ENCODE assay signal across 8 cellular contexts in the genomic region with DNA sequence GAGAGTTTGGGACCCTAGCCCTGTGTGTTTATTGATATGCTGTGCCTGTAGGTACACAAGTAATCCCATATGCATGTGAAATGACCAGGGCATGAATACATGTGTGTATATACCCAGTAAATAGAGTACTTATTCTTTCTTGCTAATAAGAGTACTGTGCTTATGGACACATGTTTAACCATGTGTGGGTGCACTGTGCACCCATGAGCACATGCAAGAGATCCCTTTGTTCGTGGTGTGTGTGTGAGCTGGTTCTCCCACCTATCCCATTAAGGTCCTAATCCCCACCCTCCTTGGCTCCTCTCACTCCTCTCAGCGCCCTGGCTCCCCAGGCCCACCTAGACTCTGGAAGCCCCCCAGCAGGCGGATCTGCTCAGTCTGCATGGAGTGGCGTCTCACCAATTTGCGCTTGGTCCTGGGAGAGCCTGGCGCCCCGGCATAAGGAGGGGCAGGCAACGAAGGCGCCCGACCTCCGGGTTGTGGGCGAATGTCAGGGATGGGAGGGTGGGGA. TPM values are rescaled to one million over a fixed set of nuclear protein-coding genes. Genes with fewer than 3 reads are reported as not detected.
A peak's percentile ranks its signal among the peaks of the same experiment; 100 is the strongest.
DNase-seq lines count a peak whose midpoint lies in the region; ATAC-seq and TF ChIP-seq lines count a peak whose summit lies in the region.

No MANE protein-coding gene starts in this region.

- H2AFZ ChIP-seq in hepatocyte = peak overlapping the region; percentile 24

- H3K27me3 Mint-ChIP-seq in activated CD8-positive, alpha-beta T cell treated with anti-CD3 and anti-CD28 coated beads for 36 hours = no peaks in the 10 kb centered on the region

- H3K4me3 ChIP-seq in HAP-1 (peak overlapping the region; percentile 48), hepatocyte (peak overlapping the region; percentile 31), skeletal muscle tissue (ENCODE audit: low read length in 3 of 3) (peak overlapping the region; percentile 79 to 87 (median 86))

- no peak overlapping the region for H3K27ac Mint-ChIP-seq in activated CD8-positive, alpha-beta T cell treated with anti-CD3 and anti-CD28 coated beads for 36 hours

- H3K27ac ChIP-seq in hepatocyte = peak overlapping the region; percentile 36
- H3K27ac ChIP-seq in skeletal muscle tissue (ENCODE audit: low read depth, low read length) = peak overlapping the region; percentile 77

- in situ Hi-C loops in HAP-1 (cut with MboI; ENCODE audit: low sequenced_read_pairs) = loop anchor here (5.0 kb wide), 1 partner anchor 33 kb away; the partner anchor contains the start of gene RBM8A

- DNase-seq in HAP-1 (ENCODE audit: low spot score in 2 of 2) (no peak), hepatocyte (ENCODE audit: low spot score) (no peak), NK-92 (lab: John Stamatoyannopoulos, UW; ENCODE audit: unreplicated experiment) (no peak), MV-4-11 (lab: John Stamatoyannopoulos, UW) (no peak)
- DNase-seq in activated CD8-positive, alpha-beta T cell treated with anti-CD3 and anti-CD28 coated beads for 36 hours = no peak

- H3K4me2 ChIP-seq in hepatocyte = peak overlapping the region; percentile 94

- H3K27me3 ChIP-seq in HAP-1 (ENCODE audit: low read depth) (no peaks in the 10 kb centered on the region), hepatocyte (peaks cover 29% of the 10 kb centered on the region), skeletal muscle tissue (ENCODE audit: control insufficient read depth in 3 of 3, insufficient read depth in 3 of 3, low read length in 3 of 3) (no peaks in the 10 kb centered on the region)

- H3K4me3 Mint-ChIP-seq in activated CD8-positive, alpha-beta T cell treated with anti-CD3 and anti-CD28 coated beads for 36 hours = peak overlapping the region; percentile 92

- no peaks in the 10 kb centered on the region for H3K9me3 ChIP-seq in HAP-1
- H3K9me3 ChIP-seq in hepatocyte (ENCODE audit: low read depth) = no peaks in the 10 kb centered on the region
- no peaks in the 10 kb centered on the region for H3K9me3 ChIP-seq in skeletal muscle tissue (ENCODE audit: control insufficient read depth in 3 of 3, low read length in 3 of 3)

- CTCF ChIA-PET in activated CD8-positive, alpha-beta T cell treated with anti-CD3 and anti-CD28 coated beads for 36 hours (lab: Charles Lee) = interaction anchor here (1.5 to 4.0 kb wide), 2 partner anchors 33 to 47 kb away, joined by 4 to 19 read pairs; partner anchors contain the start of gene RBM8A

- H3K4me1 Mint-ChIP-seq in activated CD8-positive, alpha-beta T cell treated with anti-CD3 and anti-CD28 coated beads for 36 hours (ENCODE audit: low read depth) = peaks cover 46% of the 10 kb centered on the region

- no peaks in the 10 kb centered on the region for H4K20me1 ChIP-seq in hepatocyte (ENCODE audit: insufficient read depth, poor library complexity, severe bottlenecking)

- TF ChIP-seq CTCF in activated CD8-positive, alpha-beta T cell treated with anti-CD3 and anti-CD28 coated beads for 36 hours (IDR thresholded peaks at IDR 0.05) = no peak
- no peak for TF ChIP-seq CTCF in hepatocyte (IDR thresholded peaks at IDR 0.05; ENCODE audit: poor library complexity)

- H3K4me1 ChIP-seq in HAP-1 = peaks cover 46% of the 10 kb centered on the region
- H3K4me1 ChIP-seq in hepatocyte (ENCODE audit: insufficient read depth) = peaks cover 36% of the 10 kb centered on the region
- H3K4me1 ChIP-seq in skeletal muscle tissue (ENCODE audit: control insufficient read depth in 3 of 3, insufficient read depth in 3 of 3, low read length in 3 of 3) = peaks cover 73 to 78% (median 76%) of the 10 kb centered on the region in 3 donors

- 9% methylated on average over 12 of the region's 12 CpGs for WGBS in hepatocyte (ENCODE audit: low lambda C conversion rate, missing lambda C conversion rate)

- H3K36me3 Mint-ChIP-seq in activated CD8-positive, alpha-beta T cell treated with anti-CD3 and anti-CD28 coated beads for 36 hours (ENCODE audit: low read depth) = peaks cover 16% of the 10 kb centered on the region

- no peaks in the 10 kb centered on the region for H3K9me2 ChIP-seq in hepatocyte (replicated peaks; ENCODE audit: insufficient read depth)

- peak overlapping the region in 2 of 3 donors; percentile 82 to 87 for H3K9ac ChIP-seq in skeletal muscle tissue (ENCODE audit: low read depth in 1 of 3, low read length in 3 of 3)

- H3K79me2 ChIP-seq in hepatocyte = peaks cover 9% of the 10 kb centered on the region

- intact Hi-C loops in activated CD8-positive, alpha-beta T cell treated with anti-CD3 and anti-CD28 coated beads for 36 hours (cut with micrococcal nuclease) = loop anchor here (5.0 kb wide), 1 partner anchor 33 kb away; the partner anchor contains the start of gene RBM8A

- H3K36me3 ChIP-seq in HAP-1 (replicated peaks) (no peaks in the 10 kb centered on the region), hepatocyte (replicated peaks; ENCODE audit: insufficient read depth, low read depth) (no peaks in the 10 kb centered on the region), skeletal muscle tissue (ENCODE audit: control insufficient read depth in 3 of 3, insufficient read depth in 3 of 3, low read length in 3 of 3) (no peaks in the 10 kb centered on the region)

- POLR2A ChIA-PET in activated CD8-positive, alpha-beta T cell treated with anti-CD3 and anti-CD28 coated beads for 36 hours (lab: Charles Lee) = interaction anchor here (0.5 to 12.8 kb wide), 11 partner anchors 18 to 114 kb away, joined by 3 to 160 read pairs (median 3); partner anchors contain the start of genes NUDT17, PEX11B, RBM8A and TXNIP

- no peak for ATAC-seq in activated CD8-positive, alpha-beta T cell treated with anti-CD3 and anti-CD28 coated beads for 36 hours
- no peak for ATAC-seq in GM19397 (IDR thresholded peaks at IDR 0.05; ENCODE audit: unreplicated experiment)
- ATAC-seq in HG03457 (IDR thresholded peaks at IDR 0.05; ENCODE audit: unreplicated experiment) = no peak

- H3K9me3 Mint-ChIP-seq in activated CD8-positive, alpha-beta T cell treated with anti-CD3 and anti-CD28 coated beads for 36 hours = no peaks in the 10 kb centered on the region

RNA-seq across cellular contexts. Expression of gene LIX1L, which starts 2.2 kb away (rescaled TPM):
- 10 to 100 TPM; 41.5 to 43.6 TPM for total RNA-seq in activated CD8-positive, alpha-beta T cell treated with anti-CD3 and anti-CD28 coated beads for 36 hours
- 14.0 and 17.9 TPM in 2 replicates for total RNA-seq in hepatocyte
- polyA plus RNA-seq in hepatocyte = 15.3 and 16.3 TPM in 2 replicates
- 16.2 TPM for total RNA-seq in skeletal muscle tissue

RNA-seq across cellular contexts. Expression of gene ANKRD34A, which starts 4.4 kb away (rescaled TPM):
- total RNA-seq in activated CD8-positive, alpha-beta T cell treated with anti-CD3 and anti-CD28 coated beads for 36 hours = 1 to 10 TPM; 6.6 to 7.7 TPM
- total RNA-seq in hepatocyte (0.28 and 0.90 TPM in 2 replicates), skeletal muscle tissue (under 0.01 TPM)
- polyA plus RNA-seq in hepatocyte = 0.76 and 0.83 TPM in 2 replicates

RNA-seq across cellular contexts. Expression of gene POLR3GL, which starts 4.5 kb away (rescaled TPM):
- total RNA-seq in activated CD8-positive, alpha-beta T cell treated with anti-CD3 and anti-CD28 coated beads for 36 hours = 10 to 100 TPM; 22.3 to 23.3 TPM
- total RNA-seq in hepatocyte = 10.5 and 15.6 TPM in 2 replicates
- polyA plus RNA-seq in hepatocyte = 27.2 and 27.3 TPM in 2 replicates
- total RNA-seq in skeletal muscle tissue = 17.7 TPM

RNA-seq across cellular contexts. Expression of gene RBM8A, which starts 32.7 kb away (rescaled TPM):
- total RNA-seq in activated CD8-positive, alpha-beta T cell treated with anti-CD3 and anti-CD28 coated beads for 36 hours = 100 to 1,000 TPM; 261 to 269 TPM
- 141 and 154 TPM in 2 replicates for total RNA-seq in hepatocyte
- 185 and 189 TPM in 2 replicates for polyA plus RNA-seq in hepatocyte
- 36.5 TPM for total RNA-seq in skeletal muscle tissue

RNA-seq across cellular contexts. Expression of gene TXNIP, which starts 36.4 kb away (rescaled TPM):
- 100 to 1,000 TPM; 130 to 134 TPM for total RNA-seq in activated CD8-positive, alpha-beta T cell treated with anti-CD3 and anti-CD28 coated beads for 36 hours
- total RNA-seq in hepatocyte (160 TPM in 2 replicates), skeletal muscle tissue (536 TPM)
- polyA plus RNA-seq in hepatocyte = 75.3 and 85.0 TPM in 2 replicates

Comparison
In these comparisons a context has a peak if more than half of its experiments do, and no peak if none do; other contexts are left out.
1. H3K4me3 ChIP-seq: peak in every context shown above with its lines; median percentile 86 in skeletal muscle tissue; 48 in HAP-1; 31 in hepatocyte.